27 cellular contexts compared by ENCODE assay signal in the genomic region with DNA sequence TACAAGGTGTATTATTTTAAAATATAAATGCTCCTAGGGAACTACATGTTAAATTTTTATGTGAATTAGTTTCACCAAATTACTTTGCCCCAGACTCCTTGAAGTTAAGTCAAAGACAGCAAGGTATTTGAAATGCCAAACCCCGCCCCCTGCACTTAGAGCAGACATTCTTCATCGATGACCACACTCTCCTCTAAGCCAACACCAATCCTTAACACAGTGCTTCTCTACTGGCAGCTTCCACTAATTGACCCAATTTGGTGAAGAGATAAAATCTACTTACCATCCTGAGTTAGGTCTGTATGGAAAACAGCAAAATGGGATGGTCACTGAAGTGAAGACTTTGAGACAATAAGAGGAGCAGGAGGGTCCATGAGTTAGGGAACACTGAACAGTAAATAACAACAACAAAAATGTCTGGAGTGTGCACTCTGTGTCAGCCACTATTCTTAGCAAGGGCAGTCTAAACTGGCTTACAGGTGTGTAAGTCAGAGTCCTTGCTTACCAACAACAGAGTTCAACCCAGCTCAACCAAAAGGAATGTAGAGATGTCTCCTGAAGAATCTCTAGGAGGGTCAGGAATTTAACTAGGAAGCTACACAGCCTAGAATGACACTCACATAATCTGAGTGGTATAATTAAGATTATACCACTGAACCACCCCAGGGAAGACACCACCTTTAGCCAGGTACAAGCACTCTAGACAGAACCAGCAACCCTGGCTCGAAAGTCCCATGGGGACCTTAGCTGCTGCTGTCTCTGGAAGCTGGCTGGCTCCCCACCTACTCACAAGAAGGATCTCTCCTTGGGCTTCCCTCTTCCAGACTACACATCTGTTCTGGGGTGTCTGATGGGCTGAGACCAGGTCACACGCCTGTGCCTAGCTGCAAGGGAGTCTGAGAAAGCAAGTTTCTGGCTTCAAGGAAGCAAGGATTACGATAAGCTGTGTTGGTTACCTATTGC. TPM values are rescaled to one million over a fixed set of nuclear protein-coding genes. Genes with fewer than 3 reads are reported as not detected.
DNase-seq lines count a peak whose midpoint lies in the region; ATAC-seq and TF ChIP-seq lines count a peak whose summit lies in the region.
"Had no signal": no experiment of that assay in that cellular context is flagged by ENCODE, and none has a peak within 500 bp of the region (broad histone marks: within the 10 kb centered on the region; RNA-seq: fewer than 3 reads in every experiment).

No MANE protein-coding gene starts in this region.

- TF ChIP-seq EP300 in SK-N-SH (IDR thresholded peaks at IDR 0.05; ENCODE audit: borderline replicate concordance in 1 of 2, low read depth in 1 of 2, low read length in 1 of 2), result no peak

- H4K20me1 ChIP-seq in SK-N-SH (ENCODE audit: insufficient read depth), result no peaks in the 10 kb centered on the region
- no peaks in the 10 kb centered on the region for H4K20me1 ChIP-seq in smooth muscle cell (ENCODE audit: low read depth)

- no peak for TF ChIP-seq RAD21 in SK-N-SH (IDR thresholded peaks at IDR 0.05; ENCODE audit: low read length)

- POLR2A ChIA-PET in SK-N-SH (lab: Yijun Ruan, JAX), result no interaction called here

- H3K9ac ChIP-seq in SK-N-SH (no peak overlapping the region), smooth muscle cell (ENCODE audit: low read depth) (no peak overlapping the region)
- H3K9ac ChIP-seq: KMS-11 had no signal

- 33% methylated on average over 4 of the region's 5 CpGs for WGBS in SK-N-SH (ENCODE audit: low lambda C conversion rate)
- 69% methylated on average over 5 of the region's 5 CpGs for WGBS in smooth muscle cell (ENCODE audit: low lambda C conversion rate)

- DNase-seq in SK-N-SH, result no peak
- peak; percentile 46 for DNase-seq in M059J (ENCODE audit: low read depth)
- DNase-seq in epithelial cell of esophagus (ENCODE audit: low read depth), result peak; percentile 33
- no peak for DNase-seq in smooth muscle cell (lab: John Stamatoyannopoulos, UW; ENCODE audit: unreplicated experiment)
- no peak for DNase-seq in anterior cingulate cortex (lab: John Stamatoyannopoulos, UW)
- no peak for DNase-seq in NCI-H2029 (lab: John Stamatoyannopoulos, UW)
- DNase-seq: activated CD4-positive, alpha-beta T cell treated with anti-CD3 and anti-CD28 coated beads, Interleukin-2, amount 10 ng/mL, durations not matched to agents 24 days and 14 days; activated naive CD8-positive, alpha-beta T cell treated with anti-CD3 and anti-CD28 coated beads, Interleukin-2, amount 50 U/mL, for 24 hours; activated T-cell treated with anti-CD3 and anti-CD28 coated beads, Interleukin-2, amount 50 U/mL, for 48 hours; body of pancreas; CD4-positive, alpha-beta memory T cell; heart left ventricle; left cardiac atrium; mesenchymal stem cell; NCI-H1694 treated with DMSO at 0.1 percent for 48 hours; NCI-H2171; NCI-H510A; sigmoid colon; stimulated activated naive CD8-positive, alpha-beta T cell treated with anti-CD3 and anti-CD28 coated beads, Interleukin-15, Interleukin-2, amounts not matched to agents 100 U/mL and 50 U/mL, for 24 hours; testis had no signal

- H3F3A ChIP-seq in SK-N-SH (replicated peaks; ENCODE audit: insufficient read depth) (no peaks in the 10 kb centered on the region), smooth muscle cell (ENCODE audit: low read depth) (no peaks in the 10 kb centered on the region)

- CTCF ChIA-PET in SK-N-SH (lab: Yijun Ruan, JAX), result no interaction called here

- H3K4me1 ChIP-seq in SK-N-SH (ENCODE audit: control insufficient read depth in 1 of 2, insufficient read depth in 2 of 2, low read depth in 1 of 2, low read length in 1 of 2), result no peaks in the 10 kb centered on the region; a peak in 1 of 4 replicates
- no peaks in the 10 kb centered on the region for H3K4me1 ChIP-seq in smooth muscle cell (ENCODE audit: low read depth)
- H3K4me1 ChIP-seq: body of pancreas, heart left ventricle, sigmoid colon, testis, vagina had no signal

- no peak overlapping the region for H3K4me2 ChIP-seq in SK-N-SH
- H3K4me2 ChIP-seq in smooth muscle cell, result no peak overlapping the region
- H3K4me2 ChIP-seq: KMS-11 had no signal

- no peak for TF ChIP-seq CTCF in SK-N-SH (IDR thresholded peaks at IDR 0.05)
- no peak for TF ChIP-seq CTCF in epithelial cell of esophagus (IDR thresholded peaks at IDR 0.05; ENCODE audit: insufficient read depth, low read depth, low read length, missing control alignments)
- TF ChIP-seq CTCF in smooth muscle cell (IDR thresholded peaks at IDR 0.05; ENCODE audit: borderline replicate concordance, insufficient read depth, poor library complexity, severe bottlenecking), result no peak

- no peaks in the 10 kb centered on the region for H3K27me3 ChIP-seq in SK-N-SH (ENCODE audit: insufficient read depth)
- H3K27me3 ChIP-seq in smooth muscle cell (ENCODE audit: low read depth), result peaks cover under 1% of the 10 kb centered on the region
- H3K27me3 ChIP-seq: body of pancreas, heart left ventricle, sigmoid colon, testis, vagina had no signal

- no peak for ATAC-seq in SK-N-SH treated with all-trans-retinoic acid at 6 μM for 48 hours
- ATAC-seq in GM18868 (IDR thresholded peaks at IDR 0.05; ENCODE audit: unreplicated experiment), result no peak
- ATAC-seq: activated naive CD8-positive, alpha-beta T cell treated with anti-CD3 and anti-CD28 coated beads, Interleukin-2, amount 50 U/mL, for 24 hours; body of pancreas; Right ventricle myocardium inferior; stimulated activated naive CD8-positive, alpha-beta T cell treated with anti-CD3 and anti-CD28 coated beads, Interleukin-15, Interleukin-2, amounts not matched to agents 100 U/mL and 50 U/mL, for 24 hours had no signal

- no peaks in the 10 kb centered on the region for H3K9me2 ChIP-seq in SK-N-SH

- H3K79me2 ChIP-seq in SK-N-SH (ENCODE audit: insufficient read depth) (no peaks in the 10 kb centered on the region), smooth muscle cell (ENCODE audit: low read depth) (no peaks in the 10 kb centered on the region)

- H3K9me3 ChIP-seq in SK-N-SH (no peaks in the 10 kb centered on the region), smooth muscle cell (replicated peaks; ENCODE audit: low read depth) (no peaks in the 10 kb centered on the region)
- H3K9me3 ChIP-seq: body of pancreas, testis, vagina had no signal

- H3K4me3 ChIP-seq in SK-N-SH (ENCODE audit: low read depth in 2 of 2, low read length in 1 of 2) (no peak overlapping the region), epithelial cell of esophagus (ENCODE audit: low read length) (no peak overlapping the region), smooth muscle cell (no peak overlapping the region)
- H3K4me3 ChIP-seq: body of pancreas, heart left ventricle, sigmoid colon, testis, vagina had no signal

- H2AFZ ChIP-seq in SK-N-SH (ENCODE audit: low read depth) (no peak overlapping the region), smooth muscle cell (ENCODE audit: low read depth) (no peak overlapping the region)

- H3K27ac ChIP-seq in SK-N-SH (ENCODE audit: low read depth in 2 of 2, low read length in 1 of 2) (no peak overlapping the region), smooth muscle cell (ENCODE audit: low read depth) (peak overlapping the region; percentile 65)
- H3K27ac ChIP-seq: 22Rv1, body of pancreas, heart left ventricle, KMS-11, sigmoid colon, testis, vagina had no signal

- H3K36me3 ChIP-seq in SK-N-SH (replicated peaks in 1 of 2; ENCODE audit: control insufficient read depth in 1 of 2, insufficient read depth in 2 of 2, low read length in 1 of 2), result no peaks in the 10 kb centered on the region
- H3K36me3 ChIP-seq in smooth muscle cell (ENCODE audit: low read depth), result no peaks in the 10 kb centered on the region
- H3K36me3 ChIP-seq: heart left ventricle, sigmoid colon, vagina had no signal

TF ChIP-seq in SK-N-SH treated with all-trans-retinoic acid at 6 μM for 48 hours, 23 proteins besides CTCF, POLR2A, EP300 and RAD21:
- TF ChIP-seq ISL1 (CRISPR knock-in tag; IDR thresholded peaks at IDR 0.05) (peak; percentile 23; the same call in 1 of the 2 replicates), OSR1 (CRISPR knock-in tag; IDR thresholded peaks at IDR 0.05) (no peak)

TF ChIP-seq in SK-N-SH, 30 proteins besides CTCF, POLR2A, EP300 and RAD21 (continues in another document):
- TF ChIP-seq SIN3A (IDR thresholded peaks at IDR 0.05; ENCODE audit: borderline replicate concordance, low read depth, low read length), result no peak
- TF ChIP-seq POLR2AphosphoS5 (IDR thresholded peaks at IDR 0.05; ENCODE audit: low read depth, low read length), result no peak
- TF ChIP-seq MXI1 (IDR thresholded peaks at IDR 0.05; ENCODE audit: low read depth, low read length), result no peak
- no peak for TF ChIP-seq RCOR1 (IDR thresholded peaks at IDR 0.05; ENCODE audit: low read length)
- no peak for TF ChIP-seq REST (IDR thresholded peaks at IDR 0.05; ENCODE audit: low read depth, low read length)
- TF ChIP-seq MEF2A (IDR thresholded peaks at IDR 0.05; ENCODE audit: borderline replicate concordance, low read depth), result no peak
- TF ChIP-seq CHD2 (IDR thresholded peaks at IDR 0.05; ENCODE audit: low read length, partially characterized antibody), result no peak
- TF ChIP-seq ELF1 (IDR thresholded peaks at IDR 0.05), result no peak

RNA-seq across cellular contexts. Expression of gene UBE2QL1, which starts 8.8 kb away (rescaled TPM):
- polyA plus RNA-seq in SK-N-SH (2012; rRNA removed) (0.28 and 0.84 TPM in 2 replicates), smooth muscle cell (1.3 and 2.6 TPM in 2 replicates)
- polyA plus RNA-seq in SK-N-SH (2012; cell fraction: cytosol; rRNA removed), result 0.94 and 1.8 TPM in 2 replicates
- 0.36 and 0.55 TPM in 2 replicates for polyA plus RNA-seq in SK-N-SH (2012; cell fraction: nucleus; rRNA removed)
- total RNA-seq in M059J (2014; rRNA removed; shearing (Covaris generic)), result 0.02 and 0.44 TPM in 2 replicates
- total RNA-seq in smooth muscle cell, result 1.2 and 2.5 TPM in 2 replicates
- total RNA-seq: CD4-positive, alpha-beta memory T cell; fibroblast of villous mesenchyme had no signal
- polyA plus RNA-seq: CD4-positive, alpha-beta memory T cell had no signal

Comparison
In these comparisons a context has a peak if more than half of its experiments do, and no peak if none do; other contexts are left out.
1. DNase-seq: peak in M059J (single experiment) and epithelial cell of esophagus (single experiment); none in SK-N-SH (single experiment), smooth muscle cell (single experiment), anterior cingulate cortex (0 of 58) and NCI-H2029 (single experiment).